In genomic region chr15:92979011-92979701, GRCh38 we compare ENCODE assay signal across 13 cellular contexts.
DNase-seq lines count a peak whose midpoint lies in the region; ATAC-seq and TF ChIP-seq lines count a peak whose summit lies in the region.
"Had no signal": no experiment of that assay in that cellular context is flagged by ENCODE, and none has a peak within 500 bp of the region (broad histone marks: within the 10 kb centered on the region; RNA-seq: fewer than 3 reads in every experiment).

No MANE protein-coding gene starts in this region.

- no peaks in the 10 kb centered on the region for H3K9me3 Mint-ChIP-seq in activated CD8-positive, alpha-beta T cell treated with anti-CD3 and anti-CD28 coated beads for 36 hours
- no peaks in the 10 kb centered on the region for H3K9me3 Mint-ChIP-seq in activated CD8-positive, alpha-beta T cell treated with anti-CD3 and anti-CD28 coated beads, Interleukin-2, amount 10 ng/mL, durations not matched to agents 7 days and 5 days (ENCODE audit: insufficient read depth)

- H3K27me3 ChIP-seq in Panc1 (ENCODE audit: control insufficient read depth, insufficient read depth, low read length) (no peaks in the 10 kb centered on the region), gastrocnemius medialis (no peaks in the 10 kb centered on the region), suprapubic skin (no peaks in the 10 kb centered on the region)

- 93% methylated on average over 5 of the region's 5 CpGs for WGBS in suprapubic skin

- H3K36me3 Mint-ChIP-seq in activated CD8-positive, alpha-beta T cell treated with anti-CD3 and anti-CD28 coated beads for 36 hours (ENCODE audit: low read depth) = peaks cover 43% of the 10 kb centered on the region
- H3K36me3 Mint-ChIP-seq in activated CD8-positive, alpha-beta T cell treated with anti-CD3 and anti-CD28 coated beads, Interleukin-2, amount 10 ng/mL, durations not matched to agents 7 days and 5 days (ENCODE audit: low read depth) = peaks cover 57% of the 10 kb centered on the region

- intact Hi-C loops in activated CD8-positive, alpha-beta T cell treated with anti-CD3 and anti-CD28 coated beads for 36 hours (cut with micrococcal nuclease) = no loop called here
- intact Hi-C loops in Panc1 (cut with micrococcal nuclease; ENCODE audit: unreplicated experiment) (no loop called here), gastrocnemius medialis (cut with DNase I; ENCODE audit: low total_unique reads) (no loop called here)

- H3K9me3 ChIP-seq in Panc1 (ENCODE audit: control insufficient read depth, insufficient read depth, low read depth, low read length) (no peaks in the 10 kb centered on the region), gastrocnemius medialis (no peaks in the 10 kb centered on the region), suprapubic skin (no peaks in the 10 kb centered on the region)

- CTCF ChIA-PET in activated CD8-positive, alpha-beta T cell treated with anti-CD3 and anti-CD28 coated beads for 36 hours (lab: Charles Lee) = interaction anchor here (0.9 to 1.4 kb wide), 3 partner anchors 11 to 182 kb away, joined by 3 to 5 read pairs (median 5); no protein-coding TSS in a partner anchor
- CTCF ChIA-PET in activated CD8-positive, alpha-beta T cell treated with anti-CD3 and anti-CD28 coated beads, Interleukin-2, amount 10 ng/mL, durations not matched to agents 7 days and 5 days (lab: Charles Lee) = interaction anchor here (1.2 to 2.3 kb wide), 2 partner anchors 25 to 51 kb away, joined by 3 to 5 read pairs; no protein-coding TSS in a partner anchor
- CTCF ChIA-PET in Panc1 (lab: Charles Lee) = no interaction called here

- H3K4me3 ChIP-seq in Panc1 (ENCODE audit: low read depth in 2 of 2, low read length in 2 of 2) (no peak overlapping the region), fibroblast of pulmonary artery (replicated peaks; ENCODE audit: low read depth, low read length) (no peak overlapping the region), gastrocnemius medialis (no peak overlapping the region), suprapubic skin (no peak overlapping the region)

- no peak for ATAC-seq in activated CD8-positive, alpha-beta T cell treated with anti-CD3 and anti-CD28 coated beads for 36 hours
- ATAC-seq in activated CD8-positive, alpha-beta T cell treated with anti-CD3 and anti-CD28 coated beads, Interleukin-2, amount 10 ng/mL, durations not matched to agents 7 days and 5 days = no peak
- ATAC-seq in Panc1 (no peak), gastrocnemius medialis (peak; percentile 39 to 58)

- H3K36me3 ChIP-seq in Panc1 (ENCODE audit: control insufficient read depth, insufficient read depth, low read length) (peaks cover 84% of the 10 kb centered on the region), gastrocnemius medialis (peaks cover 0 to 59% of the 10 kb centered on the region in 2 donors), suprapubic skin (peaks cover 100% of the 10 kb centered on the region)

- no peak for TF ChIP-seq CTCF in activated CD8-positive, alpha-beta T cell treated with anti-CD3 and anti-CD28 coated beads for 36 hours (IDR thresholded peaks at IDR 0.05)
- TF ChIP-seq CTCF in Panc1 (IDR thresholded peaks at IDR 0.05) = no peak
- no peak for TF ChIP-seq CTCF in fibroblast of pulmonary artery (IDR thresholded peaks at IDR 0.05; ENCODE audit: low read length, missing control alignments)
- TF ChIP-seq CTCF in gastrocnemius medialis (IDR thresholded peaks at IDR 0.05 in 4 of 5, conservative IDR thresholded peaks at IDR 0.05 in 1 of 5) = no peak
- no peak for TF ChIP-seq CTCF in suprapubic skin (IDR thresholded peaks at IDR 0.05)

- H3K27me3 Mint-ChIP-seq in activated CD8-positive, alpha-beta T cell treated with anti-CD3 and anti-CD28 coated beads for 36 hours = no peaks in the 10 kb centered on the region
- no peaks in the 10 kb centered on the region for H3K27me3 Mint-ChIP-seq in activated CD8-positive, alpha-beta T cell treated with anti-CD3 and anti-CD28 coated beads, Interleukin-2, amount 10 ng/mL, durations not matched to agents 7 days and 5 days (ENCODE audit: low read depth)

- peaks cover 13% of the 10 kb centered on the region; the same call in 1 of the 2 replicates for H3K4me1 ChIP-seq in Panc1 (ENCODE audit: control insufficient read depth, insufficient read depth, low read length)
- H3K4me1 ChIP-seq in gastrocnemius medialis = peaks cover 62 to 74% of the 10 kb centered on the region in 2 donors
- no peaks in the 10 kb centered on the region for H3K4me1 ChIP-seq in suprapubic skin

- peak overlapping the region; percentile 12 for H3K27ac Mint-ChIP-seq in activated CD8-positive, alpha-beta T cell treated with anti-CD3 and anti-CD28 coated beads for 36 hours
- no peak overlapping the region for H3K27ac Mint-ChIP-seq in activated CD8-positive, alpha-beta T cell treated with anti-CD3 and anti-CD28 coated beads, Interleukin-2, amount 10 ng/mL, durations not matched to agents 7 days and 5 days

- TF ChIP-seq POLR2A in gastrocnemius medialis (IDR thresholded peaks at IDR 0.05) (no peak), suprapubic skin (IDR thresholded peaks at IDR 0.05) (no peak)

- POLR2A ChIA-PET in activated CD8-positive, alpha-beta T cell treated with anti-CD3 and anti-CD28 coated beads for 36 hours (lab: Charles Lee) = no interaction called here
- POLR2A ChIA-PET in activated CD8-positive, alpha-beta T cell treated with anti-CD3 and anti-CD28 coated beads, Interleukin-2, amount 10 ng/mL, durations not matched to agents 7 days and 5 days (lab: Charles Lee) = interaction anchor here (0.6 to 0.7 kb wide), 2 partner anchors 10 to 24 kb away, joined by 5 to 6 read pairs; no protein-coding TSS in a partner anchor
- POLR2A ChIA-PET in Panc1 (lab: Charles Lee) = no interaction called here

- DNase-seq in activated CD8-positive, alpha-beta T cell treated with anti-CD3 and anti-CD28 coated beads for 36 hours = no peak
- no peak for DNase-seq in activated CD8-positive, alpha-beta T cell treated with anti-CD3 and anti-CD28 coated beads, Interleukin-2, amount 10 ng/mL, durations not matched to agents 7 days and 5 days
- DNase-seq in Panc1 (ENCODE audit: low read depth, low spot score) (peak; percentile 15), fibroblast of pulmonary artery (ENCODE audit: low read depth) (peak; percentile 37), gastrocnemius medialis (peak in 1 of 2 donors; percentile 49), T1000 (lab: John Stamatoyannopoulos, UW) (no peak), CD1c-positive myeloid dendritic cell (ENCODE audit: extremely low spot score) (no peak), suprapubic skin (ENCODE audit: low spot score in 2 of 2) (no peak)
- DNase-seq: ACHN; activated gamma-delta T cell; effector CD4-positive, alpha-beta T cell; NCI-H2171 treated with DMSO at 0.1 percent for 48 hours; WERI-Rb-1 had no signal

- H3K4me3 Mint-ChIP-seq in activated CD8-positive, alpha-beta T cell treated with anti-CD3 and anti-CD28 coated beads for 36 hours = no peak overlapping the region
- H3K4me3 Mint-ChIP-seq in activated CD8-positive, alpha-beta T cell treated with anti-CD3 and anti-CD28 coated beads, Interleukin-2, amount 10 ng/mL, durations not matched to agents 7 days and 5 days = no peak overlapping the region

- BruUV-seq in Panc1 (replicated peaks; lab: Mats Ljungman, UMichigan) = no TSS peak

- no peak for TF ChIP-seq EP300 in suprapubic skin (IDR thresholded peaks at IDR 0.05)

- H3K27ac ChIP-seq in Panc1 (ENCODE audit: low read length) (no peak overlapping the region; the same call in 1 of the 2 replicates), gastrocnemius medialis (peak overlapping the region; percentile 78 to 92 (median 90)), suprapubic skin (no peak overlapping the region)
- H3K27ac ChIP-seq: WERI-Rb-1 had no signal

- in situ Hi-C loops in Panc1 (cut with HindIII; ENCODE audit: low pct_unique_long_range_greater_than_20kb, low sequenced_read_pairs) (no loop called here), gastrocnemius medialis (cut with MboI; ENCODE audit: low sequenced_read_pairs in 4 of 4) (no loop called here)

- H3K4me1 Mint-ChIP-seq in activated CD8-positive, alpha-beta T cell treated with anti-CD3 and anti-CD28 coated beads for 36 hours (ENCODE audit: low read depth) = peaks cover 5% of the 10 kb centered on the region
- peaks cover 3% of the 10 kb centered on the region for H3K4me1 Mint-ChIP-seq in activated CD8-positive, alpha-beta T cell treated with anti-CD3 and anti-CD28 coated beads, Interleukin-2, amount 10 ng/mL, durations not matched to agents 7 days and 5 days (ENCODE audit: low read depth)

Comparison
In these comparisons a context has a peak if more than half of its experiments do, and no peak if none do; other contexts are left out.
1. ATAC-seq: peak in gastrocnemius medialis (2 of 2); none in activated CD8-positive, alpha-beta T cell treated with anti-CD3 and anti-CD28 coated beads for 36 hours (single experiment), activated CD8-positive, alpha-beta T cell treated with anti-CD3 and anti-CD28 coated beads, Interleukin-2, amount 10 ng/mL, durations not matched to agents 7 days and 5 days (single experiment) and Panc1 (single experiment).
2. DNase-seq: peak in Panc1 (single experiment) and fibroblast of pulmonary artery (single experiment); none in activated CD8-positive, alpha-beta T cell treated with anti-CD3 and anti-CD28 coated beads for 36 hours (single experiment), activated CD8-positive, alpha-beta T cell treated with anti-CD3 and anti-CD28 coated beads, Interleukin-2, amount 10 ng/mL, durations not matched to agents 7 days and 5 days (single experiment), T1000 (single experiment), CD1c-positive myeloid dendritic cell (single experiment) and suprapubic skin (0 of 2).
3. H3K27ac ChIP-seq: peak in gastrocnemius medialis (4 of 4); none in Panc1 (single experiment) and suprapubic skin (single experiment).